Comparison of ENCODE assay signal across 13 cellular contexts in the genomic region with DNA sequence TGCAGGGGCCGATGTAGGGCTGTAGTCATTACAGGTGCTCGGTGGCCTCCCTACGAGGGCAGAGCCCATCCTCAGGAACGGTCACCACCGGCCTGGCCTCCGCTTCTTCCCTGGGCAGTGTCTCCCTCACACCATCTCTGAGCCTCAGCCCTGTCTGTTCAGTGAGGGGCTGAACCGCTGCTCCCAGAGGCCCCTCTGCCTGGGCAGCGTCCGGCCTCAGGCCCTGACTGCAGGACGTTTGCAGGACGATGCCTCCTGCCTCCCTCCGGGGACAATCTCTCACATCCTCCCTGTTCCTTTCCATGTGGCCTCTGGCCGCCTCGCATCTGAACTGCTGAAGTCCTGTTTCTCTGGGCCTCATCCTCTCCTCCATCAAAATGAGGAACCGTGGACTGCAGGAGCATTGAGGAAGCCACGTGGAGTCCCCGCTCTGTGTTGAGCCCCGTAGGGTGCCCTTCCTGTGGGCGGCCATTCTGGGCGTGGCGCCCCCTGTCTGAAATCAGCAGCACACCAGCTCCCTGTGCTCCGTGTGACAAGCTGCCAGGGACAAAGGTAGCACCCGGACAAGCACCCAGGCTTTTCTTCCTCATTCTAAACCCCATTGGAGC.
A peak's percentile ranks its signal among the peaks of the same experiment; 100 is the strongest.
DNase-seq lines count a peak whose midpoint lies in the region; ATAC-seq and TF ChIP-seq lines count a peak whose summit lies in the region.
"Had no signal": no experiment of that assay in that cellular context is flagged by ENCODE, and none has a peak within 500 bp of the region (broad histone marks: within the 10 kb centered on the region; RNA-seq: fewer than 3 reads in every experiment).

No MANE protein-coding gene starts in this region.

- no peaks in the 10 kb centered on the region for H3K27me3 ChIP-seq in DOHH2 (ENCODE audit: control insufficient read depth, low read length)
- no peaks in the 10 kb centered on the region for H3K27me3 ChIP-seq in H9 (ENCODE audit: insufficient read depth, low read length)

- H3T11ph ChIP-seq in H9 (ENCODE audit: low read length), result no peak overlapping the region

- H2BK12ac ChIP-seq in H9 (ENCODE audit: insufficient read length, low read depth, low read length), result no peak overlapping the region

- no peak overlapping the region for H4K8ac ChIP-seq in H9 (replicated peaks; ENCODE audit: insufficient read length, low read depth, low read length)

- H3K4me1 ChIP-seq in DOHH2 (ENCODE audit: control insufficient read depth, low read length) (no peaks in the 10 kb centered on the region), H9 (ENCODE audit: insufficient read depth, low read length) (no peaks in the 10 kb centered on the region)
- H3K4me1 ChIP-seq: sigmoid colon had no signal

- no peak overlapping the region for H3K9ac ChIP-seq in H9 (ENCODE audit: extremely low read depth, insufficient read length, low read length)

- DNase-seq in H9 (peak; percentile 53), WTC11 (ENCODE audit: low spot score) (peak; percentile 45), nephron progenitor cell (no peak), NCI-H1105 (lab: John Stamatoyannopoulos, UW) (no peak)
- DNase-seq in activated naive CD4-positive, alpha-beta T cell treated with anti-CD3 and anti-CD28 coated beads, Interleukin-2, amount 50 U/mL, for 16 hours, result no peak
- DNase-seq: activated CD4-positive, alpha-beta T cell treated with anti-CD3 and anti-CD28 coated beads, Interleukin-2, amount 10 ng/mL, durations not matched to agents 7 days and 5 days; left colon; naive B cell; NCI-H2081; sigmoid colon had no signal

- H2BK120ac ChIP-seq in H9 (ENCODE audit: low read depth, low read length, poor library complexity, severe bottlenecking), result no peak overlapping the region

- H2BK15ac ChIP-seq in H9 (ENCODE audit: low read depth, low read length), result no peak overlapping the region

- H3K36me3 ChIP-seq in DOHH2 (ENCODE audit: control insufficient read depth, low read length), result no peaks in the 10 kb centered on the region
- H3K36me3 ChIP-seq: sigmoid colon had no signal

- H3K4me1 Mint-ChIP-seq in H9, result no peaks in the 10 kb centered on the region
- H3K4me1 Mint-ChIP-seq in WTC11, result no peaks in the 10 kb centered on the region
- H3K4me1 Mint-ChIP-seq in nephron progenitor cell, result peaks cover 5% of the 10 kb centered on the region
- H3K4me1 Mint-ChIP-seq: activated CD4-positive, alpha-beta T cell treated with anti-CD3 and anti-CD28 coated beads, Interleukin-2, amount 10 ng/mL, durations not matched to agents 7 days and 5 days; naive B cell had no signal

- H3K4me3 Mint-ChIP-seq in H9 (no peak overlapping the region), WTC11 (no peak overlapping the region), nephron progenitor cell (no peak overlapping the region)
- H3K4me3 Mint-ChIP-seq: activated CD4-positive, alpha-beta T cell treated with anti-CD3 and anti-CD28 coated beads, Interleukin-2, amount 10 ng/mL, durations not matched to agents 7 days and 5 days; CD8-positive, alpha-beta T cell; naive B cell had no signal

- no peak overlapping the region for H3K4me3 ChIP-seq in DOHH2 (ENCODE audit: low read length)
- H3K4me3 ChIP-seq: sigmoid colon had no signal

- H3K79me2 ChIP-seq in DOHH2 (ENCODE audit: control insufficient read depth, low read length) (no peaks in the 10 kb centered on the region), H9 (ENCODE audit: insufficient read depth, low read length) (no peaks in the 10 kb centered on the region)

- H3K4ac ChIP-seq in H9 (ENCODE audit: low read depth, low read length), result no peak overlapping the region

- H3K9me2 ChIP-seq in DOHH2 (replicated peaks; ENCODE audit: control insufficient read depth, low read length), result no peaks in the 10 kb centered on the region

- no peaks in the 10 kb centered on the region for H3F3A ChIP-seq in DOHH2 (ENCODE audit: control insufficient read depth, insufficient read depth)

- H2BK5ac ChIP-seq in H9 (ENCODE audit: insufficient read length, low read length), result no peak overlapping the region

- no peak overlapping the region for H3K27ac ChIP-seq in DOHH2 (ENCODE audit: low read depth, low read length)
- no peak overlapping the region for H3K27ac ChIP-seq in H9 (ENCODE audit: insufficient read length, low read depth, low read length)
- H3K27ac ChIP-seq: sigmoid colon had no signal

- CTCF ChIA-PET in WTC11 (lab: Charles Lee), result interaction anchor here (0.6 to 2.1 kb wide), 16 partner anchors 9 to 411 kb away, joined by 3 to 8 read pairs (median 4); no protein-coding TSS in a partner anchor

- ATAC-seq in WTC11 (peak; percentile 83), HG03175 (IDR thresholded peaks at IDR 0.05; ENCODE audit: unreplicated experiment) (no peak)
- ATAC-seq: CD8-positive, alpha-beta T cell; left colon had no signal

- no peak overlapping the region for H4K91ac ChIP-seq in H9 (ENCODE audit: insufficient read length, low read depth, low read length)

- no peak overlapping the region; the same call in 1 of the 2 replicates for H3K14ac ChIP-seq in H9 (ENCODE audit: insufficient read depth, low read length)

- H3K27me3 Mint-ChIP-seq in H9 (ENCODE audit: low read depth) (peaks cover 36% of the 10 kb centered on the region), WTC11 (ENCODE audit: low read depth) (peaks cover 5% of the 10 kb centered on the region), nephron progenitor cell (ENCODE audit: low read depth, poor library complexity) (peaks cover 13% of the 10 kb centered on the region)
- H3K27me3 Mint-ChIP-seq: activated CD4-positive, alpha-beta T cell treated with anti-CD3 and anti-CD28 coated beads, Interleukin-2, amount 10 ng/mL, durations not matched to agents 7 days and 5 days had no signal

- H2AFZ ChIP-seq in H9 (ENCODE audit: low read length), result no peak overlapping the region

- H4K20me1 ChIP-seq in DOHH2 (ENCODE audit: control insufficient read depth, insufficient read depth, low read depth, low read length) (no peaks in the 10 kb centered on the region), H9 (ENCODE audit: control insufficient read depth, insufficient read depth, insufficient read length) (no peaks in the 10 kb centered on the region)

- no CpG with 5 or more reads among the region's 23 CpGs for WGBS in H9 (ENCODE audit: extremely low coverage, insufficient read length, low lambda C conversion rate)

- no peak overlapping the region for H2AK5ac ChIP-seq in H9 (ENCODE audit: insufficient read length, low read length)

- H4K5ac ChIP-seq in H9 (ENCODE audit: insufficient read length, low read depth, low read length), result no peak overlapping the region

- no peak overlapping the region for H2BK20ac ChIP-seq in H9 (ENCODE audit: low read depth, low read length, poor library complexity, severe bottlenecking)

- H3K79me1 ChIP-seq in H9 (ENCODE audit: insufficient read depth, low read depth, low read length, poor library complexity, severe bottlenecking), result no peaks in the 10 kb centered on the region

- H3K9me3 Mint-ChIP-seq in H9 (no peaks in the 10 kb centered on the region), WTC11 (no peaks in the 10 kb centered on the region), nephron progenitor cell (no peaks in the 10 kb centered on the region)
- H3K9me3 Mint-ChIP-seq: activated CD4-positive, alpha-beta T cell treated with anti-CD3 and anti-CD28 coated beads, Interleukin-2, amount 10 ng/mL, durations not matched to agents 7 days and 5 days; CD8-positive, alpha-beta T cell had no signal

- no peak overlapping the region for H3K56ac ChIP-seq in H9 (ENCODE audit: insufficient read length, low read depth, low read length)

- POLR2A ChIA-PET in WTC11 (lab: Charles Lee), result interaction anchor here (0.6 kb wide), 1 partner anchor 520 kb away, joined by 3 read pairs; no protein-coding TSS in a partner anchor

- H3K18ac ChIP-seq in H9 (ENCODE audit: insufficient read length, low read depth, low read length), result no peak overlapping the region

- H3K9me3 ChIP-seq in DOHH2 (ENCODE audit: control insufficient read depth, insufficient read depth, low read length) (no peaks in the 10 kb centered on the region), H9 (ENCODE audit: control insufficient read depth, low read depth, low read length) (no peaks in the 10 kb centered on the region)
- H3K9me3 ChIP-seq: sigmoid colon had no signal

- H3K27ac Mint-ChIP-seq in H9 (peak overlapping the region in 1 of 3 experiments; percentile 55; a peak in 1 of 7 replicates), WTC11 (no peak overlapping the region), nephron progenitor cell (no peak overlapping the region)
- H3K27ac Mint-ChIP-seq: activated CD4-positive, alpha-beta T cell treated with anti-CD3 and anti-CD28 coated beads, Interleukin-2, amount 10 ng/mL, durations not matched to agents 7 days and 5 days; CD8-positive, alpha-beta T cell; naive B cell had no signal

- no peak overlapping the region for H3K4me2 ChIP-seq in DOHH2 (ENCODE audit: low read length)
- H3K4me2 ChIP-seq in H9 (ENCODE audit: insufficient read depth, insufficient read length, low read length), result no peak overlapping the region

- peaks cover 0 to under 1% (median 0%) of the 10 kb centered on the region in 3 experiments; a peak in 1 of 7 replicates for H3K36me3 Mint-ChIP-seq in H9 (ENCODE audit: insufficient read depth in 1 of 3, low read depth in 3 of 3)
- H3K36me3 Mint-ChIP-seq in WTC11, result no peaks in the 10 kb centered on the region
- H3K36me3 Mint-ChIP-seq in nephron progenitor cell (ENCODE audit: low read depth), result no peaks in the 10 kb centered on the region
- H3K36me3 Mint-ChIP-seq: CD8-positive, alpha-beta T cell; naive B cell had no signal

- H3K23me2 ChIP-seq in H9 (ENCODE audit: insufficient read length, low read depth, low read length, poor library complexity, severe bottlenecking), result no peaks in the 10 kb centered on the region

- peak; percentile 74 for TF ChIP-seq CTCF in DOHH2 (IDR thresholded peaks at IDR 0.05; ENCODE audit: low read depth, low read length, poor library complexity, severe bottlenecking)
- TF ChIP-seq CTCF in H9 (conservative IDR thresholded peaks at IDR 0.05), result peak; percentile 77
- peak; percentile 63 for TF ChIP-seq CTCF in WTC11 (IDR thresholded peaks at IDR 0.05)
- peak; percentile 27 for TF ChIP-seq CTCF in nephron progenitor cell (IDR thresholded peaks at IDR 0.05)

- no peak overlapping the region for H3K23ac ChIP-seq in H9 (ENCODE audit: insufficient read length, low read depth, low read length)

TF ChIP-seq in WTC11, 78 proteins besides CTCF, POLR2A, EP300 and RAD21 (continues in another document):
- TF ChIP-seq, protein P1, sequence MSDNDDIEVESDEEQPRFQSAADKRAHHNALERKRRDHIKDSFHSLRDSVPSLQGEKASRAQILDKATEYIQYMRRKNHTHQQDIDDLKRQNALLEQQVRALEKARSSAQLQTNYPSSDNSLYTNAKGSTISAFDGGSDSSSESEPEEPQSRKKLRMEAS (CRISPR knock-in tag; IDR thresholded peaks at IDR 0.05), result 0 out of 2 replicates have a peak, but pooled peaks have one; percentile 56
- no peak for TF ChIP-seq GABPB1 (CRISPR knock-in tag; IDR thresholded peaks at IDR 0.05)

Comparison
In these comparisons a context has a peak if more than half of its experiments do, and no peak if none do; other contexts are left out.
1. CTCF ChIP-seq: peak in every context shown above with its lines; median percentile 77 in H9; 74 in DOHH2; 63 in WTC11; 27 in nephron progenitor cell.
2. DNase-seq: peak in H9 (single experiment) and WTC11 (single experiment); none in nephron progenitor cell (single experiment), activated naive CD4-positive, alpha-beta T cell treated with anti-CD3 and anti-CD28 coated beads, Interleukin-2, amount 50 U/mL, for 16 hours (single experiment) and NCI-H1105 (single experiment).